Comparison of ENCODE assay signal across 8 cellular contexts in genomic region chr4:176320976-176321361, GRCh38. TPM values are rescaled to one million over a fixed set of nuclear protein-coding genes. Genes with fewer than 3 reads are reported as not detected.
DNase-seq lines count a peak whose midpoint lies in the region; ATAC-seq, FAIRE-seq and TF ChIP-seq lines count a peak whose summit lies in the region.

No MANE protein-coding gene starts in this region.

- peak overlapping the region; percentile 94 for H3K4me3 Mint-ChIP-seq in T-helper 17 cell

- no peaks in the 10 kb centered on the region for H3K9me3 ChIP-seq in T-helper 17 cell (ENCODE audit: control insufficient read depth, low read length, poor library complexity, severe bottlenecking)
- no peaks in the 10 kb centered on the region for H3K9me3 ChIP-seq in small intestine (ENCODE audit: control insufficient read depth, low read depth)

- no peak for FAIRE-seq in small intestine (lab: Jason Lieb, UNC)

- WGBS in small intestine, 3 donors = 1 to 2% (median 1%) methylated on average over 6 of the region's 6 CpGs

- H3K4me1 ChIP-seq in foreskin keratinocyte = peaks cover 18% of the 10 kb centered on the region
- peaks cover 0 to 3% of the 10 kb centered on the region in 2 donors for H3K4me1 ChIP-seq in small intestine (ENCODE audit: control insufficient read depth in 2 of 2, insufficient read depth in 1 of 2, low read depth in 1 of 2, low read length in 1 of 2)

- ATAC-seq in T-helper 17 cell = no peak
- no peak for ATAC-seq in foreskin keratinocyte
- no peak for ATAC-seq in GM19452 (IDR thresholded peaks at IDR 0.05; ENCODE audit: unreplicated experiment)
- no peak for ATAC-seq in GM19467 (IDR thresholded peaks at IDR 0.05; ENCODE audit: unreplicated experiment)

- no peak for TF ChIP-seq CTCF in foreskin keratinocyte (conservative IDR thresholded peaks at IDR 0.05)

- H3K27ac ChIP-seq in foreskin keratinocyte (peak overlapping the region; percentile 88), small intestine (ENCODE audit: low read depth in 1 of 2, low read length in 1 of 2) (peak overlapping the region; percentile 89 to 98)

- H3K36me3 ChIP-seq in small intestine (ENCODE audit: control insufficient read depth in 2 of 2, insufficient read depth in 2 of 2, low read length in 2 of 2) = no peaks in the 10 kb centered on the region

- peaks cover 28% of the 10 kb centered on the region for H3K4me1 Mint-ChIP-seq in T-helper 17 cell

- DNase-seq in NCI-H1417 (lab: John Stamatoyannopoulos, UW) (peak in 2 of 3 experiments; percentile 20 to 63), NCI-H1417 treated with DMSO at 0.1 percent for 48 hours (lab: John Stamatoyannopoulos, UW) (no peak), T-helper 17 cell (no peak), foreskin keratinocyte (no peak), small intestine (no peak), NCI-H1436 (lab: John Stamatoyannopoulos, UW) (no peak)

- H3K27me3 ChIP-seq in foreskin keratinocyte = no peaks in the 10 kb centered on the region
- no peaks in the 10 kb centered on the region for H3K27me3 ChIP-seq in small intestine (ENCODE audit: control insufficient read depth in 2 of 2, insufficient read depth in 2 of 2, low read length in 2 of 2)

- peak overlapping the region; percentile 79 to 89 for H3K4me3 ChIP-seq in small intestine (ENCODE audit: low read depth in 1 of 2, low read length in 2 of 2)

- H3K27ac Mint-ChIP-seq in T-helper 17 cell = peak overlapping the region; percentile 97

- no peaks in the 10 kb centered on the region for H3K27me3 Mint-ChIP-seq in T-helper 17 cell

- H3K36me3 Mint-ChIP-seq in T-helper 17 cell (ENCODE audit: low read depth) = peaks cover 4% of the 10 kb centered on the region

RNA-seq across cellular contexts. Expression of gene SPCS3, which starts 1.2 kb away (rescaled TPM):
- 100 to 1,000 TPM; 158 to 162 TPM for total RNA-seq in T-helper 17 cell
- total RNA-seq in foreskin keratinocyte = 96.6 and 97.4 TPM in 2 replicates
- 44.8 and 50.8 TPM in 2 replicates for polyA plus RNA-seq in foreskin keratinocyte
- 10 to 100 TPM; 11.9 to 41.9 (median 12.5) TPM for polyA plus RNA-seq in small intestine

RNA-seq across cellular contexts. Expression of gene ASB5, which starts 51.9 kb away (rescaled TPM):
- not detected for total RNA-seq in T-helper 17 cell
- total RNA-seq in foreskin keratinocyte = not detected in 2 replicates
- polyA plus RNA-seq in foreskin keratinocyte = 0.03 TPM in 1 of 2 replicates, not detected in the other
- polyA plus RNA-seq in small intestine = 1 to 10 TPM in 1 of 3 donors, under 1 TPM in 2; 0.01 to 2.0 (median 0.81) TPM

Comparison
In these comparisons a context has a peak if more than half of its experiments do, and no peak if none do; other contexts are left out.
1. DNase-seq: peak in NCI-H1417 (2 of 3); none in NCI-H1417 treated with DMSO at 0.1 percent for 48 hours (single experiment), T-helper 17 cell (0 of 3), foreskin keratinocyte (0 of 2), small intestine (single experiment) and NCI-H1436 (single experiment).